ENCODE assay signal across 22 cellular contexts in the genomic region with DNA sequence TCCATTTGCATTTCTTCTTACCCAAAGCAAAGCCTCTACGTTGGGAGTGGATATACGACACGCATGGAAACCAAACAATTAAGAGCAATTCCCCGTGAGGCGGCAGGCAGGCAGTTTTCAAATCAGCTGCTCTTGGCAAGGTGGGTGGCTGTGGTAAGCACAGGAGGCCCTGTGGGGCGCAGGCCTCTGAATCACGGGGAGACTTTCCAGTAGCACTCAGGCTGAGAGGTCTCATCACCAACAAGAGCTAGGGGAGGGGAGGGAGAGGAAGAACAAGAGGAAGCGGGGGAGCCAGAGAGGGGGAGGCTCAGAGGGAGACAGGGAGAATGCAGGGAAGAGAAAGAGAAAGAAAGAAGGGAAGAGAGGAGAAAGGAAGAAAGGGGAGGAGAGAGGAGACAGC. TPM values are rescaled to one million over a fixed set of nuclear protein-coding genes. Genes with fewer than 3 reads are reported as not detected.
DNase-seq lines count a peak whose midpoint lies in the region; ATAC-seq and TF ChIP-seq lines count a peak whose summit lies in the region.
"Had no signal": no experiment of that assay in that cellular context is flagged by ENCODE, and none has a peak within 500 bp of the region (broad histone marks: within the 10 kb centered on the region; RNA-seq: fewer than 3 reads in every experiment).

No MANE protein-coding gene starts in this region.

- H3K36me3 Mint-ChIP-seq in activated CD8-positive, alpha-beta T cell treated with anti-CD3 and anti-CD28 coated beads for 36 hours (ENCODE audit: low read depth): no peaks in the 10 kb centered on the region
- no peaks in the 10 kb centered on the region for H3K36me3 Mint-ChIP-seq in activated CD8-positive, alpha-beta T cell treated with anti-CD3 and anti-CD28 coated beads, Interleukin-2, amount 10 ng/mL, durations not matched to agents 7 days and 5 days (ENCODE audit: low read depth)
- H3K36me3 Mint-ChIP-seq in neural progenitor cell: no peaks in the 10 kb centered on the region
- H3K36me3 Mint-ChIP-seq: CD4-positive, alpha-beta memory T cell had no signal

- H3K4me2 ChIP-seq in neural progenitor cell: no peak overlapping the region
- H3K4me2 ChIP-seq: BLaER1, PC-9 had no signal

- no peaks in the 10 kb centered on the region for H3K9me3 Mint-ChIP-seq in activated CD8-positive, alpha-beta T cell treated with anti-CD3 and anti-CD28 coated beads for 36 hours
- no peaks in the 10 kb centered on the region for H3K9me3 Mint-ChIP-seq in activated CD8-positive, alpha-beta T cell treated with anti-CD3 and anti-CD28 coated beads, Interleukin-2, amount 10 ng/mL, durations not matched to agents 7 days and 5 days (ENCODE audit: insufficient read depth)
- no peaks in the 10 kb centered on the region for H3K9me3 Mint-ChIP-seq in neural progenitor cell

- H3K27ac ChIP-seq in angular gyrus (ENCODE audit: low read depth, low read length) (peak overlapping the region; percentile 53), neural progenitor cell (no peak overlapping the region)
- H3K27ac ChIP-seq: BLaER1, PC-9, RWPE1, SJSA1 had no signal

- H3K9me3 ChIP-seq in neural progenitor cell (ENCODE audit: low read depth): no peaks in the 10 kb centered on the region
- H3K9me3 ChIP-seq: BLaER1 had no signal

- CTCF ChIA-PET in activated CD8-positive, alpha-beta T cell treated with anti-CD3 and anti-CD28 coated beads for 36 hours (lab: Charles Lee): no interaction called here
- CTCF ChIA-PET in activated CD8-positive, alpha-beta T cell treated with anti-CD3 and anti-CD28 coated beads, Interleukin-2, amount 10 ng/mL, durations not matched to agents 7 days and 5 days (lab: Charles Lee): no interaction called here

- H3K27me3 ChIP-seq in neural progenitor cell: no peaks in the 10 kb centered on the region
- H3K27me3 ChIP-seq: BLaER1, SJSA1 had no signal

- POLR2A ChIA-PET in activated CD8-positive, alpha-beta T cell treated with anti-CD3 and anti-CD28 coated beads for 36 hours (lab: Charles Lee): no interaction called here
- POLR2A ChIA-PET in activated CD8-positive, alpha-beta T cell treated with anti-CD3 and anti-CD28 coated beads, Interleukin-2, amount 10 ng/mL, durations not matched to agents 7 days and 5 days (lab: Charles Lee): no interaction called here

- H3K27ac Mint-ChIP-seq in activated CD8-positive, alpha-beta T cell treated with anti-CD3 and anti-CD28 coated beads for 36 hours: no peak overlapping the region
- H3K27ac Mint-ChIP-seq in activated CD8-positive, alpha-beta T cell treated with anti-CD3 and anti-CD28 coated beads, Interleukin-2, amount 10 ng/mL, durations not matched to agents 7 days and 5 days: no peak overlapping the region
- H3K27ac Mint-ChIP-seq in neural progenitor cell: no peak overlapping the region
- H3K27ac Mint-ChIP-seq: CD4-positive, alpha-beta memory T cell had no signal

- no peak overlapping the region for H3K4me3 Mint-ChIP-seq in activated CD8-positive, alpha-beta T cell treated with anti-CD3 and anti-CD28 coated beads for 36 hours
- H3K4me3 Mint-ChIP-seq in activated CD8-positive, alpha-beta T cell treated with anti-CD3 and anti-CD28 coated beads, Interleukin-2, amount 10 ng/mL, durations not matched to agents 7 days and 5 days: no peak overlapping the region
- H3K4me3 Mint-ChIP-seq in neural progenitor cell: no peak overlapping the region
- H3K4me3 Mint-ChIP-seq: CD4-positive, alpha-beta memory T cell had no signal

- ATAC-seq in activated CD8-positive, alpha-beta T cell treated with anti-CD3 and anti-CD28 coated beads for 36 hours: no peak
- ATAC-seq in activated CD8-positive, alpha-beta T cell treated with anti-CD3 and anti-CD28 coated beads, Interleukin-2, amount 10 ng/mL, durations not matched to agents 7 days and 5 days: no peak
- ATAC-seq: GM12878 had no signal

- DNase-seq in activated CD8-positive, alpha-beta T cell treated with anti-CD3 and anti-CD28 coated beads for 36 hours: peak; percentile 1
- no peak for DNase-seq in activated CD8-positive, alpha-beta T cell treated with anti-CD3 and anti-CD28 coated beads, Interleukin-2, amount 10 ng/mL, durations not matched to agents 7 days and 5 days
- DNase-seq in stimulated activated CD4-positive, alpha-beta T cell treated with anti-CD3 and anti-CD28 coated beads, Interleukin-15, amount 100 ng/mL, for 24 hours: peak; percentile 6
- no peak for DNase-seq in stimulated activated CD4-positive, alpha-beta T cell treated with anti-CD3 and anti-CD28 coated beads, Interleukin-2, amount 100 ng/mL, for 48 hours
- DNase-seq in neural progenitor cell (ENCODE audit: low spot score) (no peak), HT-29 (ENCODE audit: low spot score) (no peak), NCI-H187 (lab: John Stamatoyannopoulos, UW) (no peak)
- DNase-seq: CD4-positive, alpha-beta memory T cell; DMS153; GOT3; KBM-7; MV-4-11; NCI-H1694 treated with DMSO at 0.1 percent for 48 hours; NCI-H2107; NCI-H510A; NCI-H748 treated with DMSO at 0.1 percent for 48 hours; PC-9 had no signal

- H3K9ac ChIP-seq in neural progenitor cell: no peak overlapping the region
- H3K9ac ChIP-seq: BLaER1 had no signal

- peaks cover 5% of the 10 kb centered on the region for H3K27me3 Mint-ChIP-seq in activated CD8-positive, alpha-beta T cell treated with anti-CD3 and anti-CD28 coated beads for 36 hours
- H3K27me3 Mint-ChIP-seq in activated CD8-positive, alpha-beta T cell treated with anti-CD3 and anti-CD28 coated beads, Interleukin-2, amount 10 ng/mL, durations not matched to agents 7 days and 5 days (ENCODE audit: low read depth): no peaks in the 10 kb centered on the region
- H3K27me3 Mint-ChIP-seq in neural progenitor cell (ENCODE audit: insufficient read depth, low read depth): peaks cover 6% of the 10 kb centered on the region

- no peak for TF ChIP-seq CTCF in activated CD8-positive, alpha-beta T cell treated with anti-CD3 and anti-CD28 coated beads for 36 hours (IDR thresholded peaks at IDR 0.05)
- no peak for TF ChIP-seq CTCF in neural progenitor cell (IDR thresholded peaks at IDR 0.05)

- intact Hi-C loops in activated CD8-positive, alpha-beta T cell treated with anti-CD3 and anti-CD28 coated beads for 36 hours (cut with micrococcal nuclease): no loop called here

- no peaks in the 10 kb centered on the region for H3K36me3 ChIP-seq in neural progenitor cell
- H3K36me3 ChIP-seq: BLaER1, SJSA1 had no signal

- no peaks in the 10 kb centered on the region for H3K79me2 ChIP-seq in neural progenitor cell (ENCODE audit: low read depth)

- H3F3A ChIP-seq in neural progenitor cell (ENCODE audit: low read depth): peaks cover 13% of the 10 kb centered on the region

- no peaks in the 10 kb centered on the region for H4K20me1 ChIP-seq in neural progenitor cell (ENCODE audit: low read depth)
- H4K20me1 ChIP-seq: BLaER1 had no signal

- no peak overlapping the region for H3K4me3 ChIP-seq in neural progenitor cell
- H3K4me3 ChIP-seq: BLaER1, GM12878, PC-9, SJSA1 had no signal

- no peaks in the 10 kb centered on the region for H3K4me1 Mint-ChIP-seq in activated CD8-positive, alpha-beta T cell treated with anti-CD3 and anti-CD28 coated beads for 36 hours (ENCODE audit: low read depth)
- H3K4me1 Mint-ChIP-seq in activated CD8-positive, alpha-beta T cell treated with anti-CD3 and anti-CD28 coated beads, Interleukin-2, amount 10 ng/mL, durations not matched to agents 7 days and 5 days (ENCODE audit: low read depth): no peaks in the 10 kb centered on the region
- H3K4me1 Mint-ChIP-seq in neural progenitor cell: peaks cover 14% of the 10 kb centered on the region
- H3K4me1 Mint-ChIP-seq: CD4-positive, alpha-beta memory T cell had no signal

- peaks cover 17% of the 10 kb centered on the region for H3K4me1 ChIP-seq in neural progenitor cell
- H3K4me1 ChIP-seq: BLaER1, SJSA1 had no signal

- H2AFZ ChIP-seq in neural progenitor cell (replicated peaks): peak overlapping the region; percentile 72
- H2AFZ ChIP-seq: PC-9 had no signal

RNA-seq across cellular contexts. Expression of gene MT1HL1, which starts 56.4 kb away (rescaled TPM):
- not detected for total RNA-seq in activated CD8-positive, alpha-beta T cell treated with anti-CD3 and anti-CD28 coated beads for 36 hours
- not detected for total RNA-seq in activated CD8-positive, alpha-beta T cell treated with anti-CD3 and anti-CD28 coated beads, Interleukin-2, amount 10 ng/mL, durations not matched to agents 7 days and 5 days
- total RNA-seq in neural progenitor cell (ENCODE audit: low replicate concordance): not detected in 2 replicates
- total RNA-seq in HT-29 (2014; rRNA removed; shearing (Covaris generic)): not detected in 2 replicates
- total RNA-seq: CD4-positive, alpha-beta memory T cell; GM12878; PC-9; SJSA1 had no signal

Comparison
In these comparisons a context has a peak if more than half of its experiments do, and no peak if none do; other contexts are left out.
1. DNase-seq: peak in activated CD8-positive, alpha-beta T cell treated with anti-CD3 and anti-CD28 coated beads for 36 hours (single experiment) and stimulated activated CD4-positive, alpha-beta T cell treated with anti-CD3 and anti-CD28 coated beads, Interleukin-15, amount 100 ng/mL, for 24 hours (single experiment); none in activated CD8-positive, alpha-beta T cell treated with anti-CD3 and anti-CD28 coated beads, Interleukin-2, amount 10 ng/mL, durations not matched to agents 7 days and 5 days (single experiment), stimulated activated CD4-positive, alpha-beta T cell treated with anti-CD3 and anti-CD28 coated beads, Interleukin-2, amount 100 ng/mL, for 48 hours (0 of 2), neural progenitor cell (single experiment), HT-29 (single experiment) and NCI-H187 (0 of 2).